In the genomic region with DNA sequence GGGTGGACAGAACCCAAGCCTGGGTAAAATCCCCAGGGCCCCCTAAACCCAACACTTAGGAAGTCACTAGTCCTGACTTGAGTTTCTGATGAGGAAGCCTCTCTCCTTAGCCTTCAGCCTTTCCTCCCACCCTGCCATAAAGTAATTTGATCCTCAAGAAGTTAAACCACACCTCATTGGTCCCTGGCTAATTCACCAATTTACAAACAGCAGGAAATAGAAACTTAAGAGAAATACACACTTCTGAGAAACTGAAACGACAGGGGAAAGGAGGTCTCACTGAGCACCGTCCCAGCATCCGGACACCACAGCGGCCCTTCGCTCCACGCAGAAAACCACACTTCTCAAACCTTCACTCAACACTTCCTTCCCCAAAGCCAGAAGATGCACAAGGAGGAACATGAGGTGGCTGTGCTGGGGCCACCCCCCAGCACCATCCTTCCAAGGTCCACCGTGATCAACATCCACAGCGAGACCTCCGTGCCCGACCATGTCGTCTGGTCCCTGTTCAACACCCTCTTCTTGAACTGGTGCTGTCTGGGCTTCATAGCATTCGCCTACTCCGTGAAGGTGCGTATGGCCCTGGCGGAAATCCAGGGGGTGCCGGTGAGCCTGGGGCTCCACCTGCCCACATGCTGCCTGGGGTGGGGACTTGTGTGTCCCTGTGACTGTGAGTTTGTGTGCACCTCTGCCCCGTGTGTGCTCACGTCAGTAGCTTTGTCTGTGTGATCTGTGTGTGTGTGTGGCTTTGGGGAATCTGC, we compare ENCODE assay signal across 1 cellular context.
TF ChIP-seq lines count a peak whose summit lies in the region.

A gene (plus strand): TSS at position 254 of the 761 bp plus-strand sequence. CDS start 131 bp downstream, at position 385.

TF ChIP-seq in H1, 55 proteins besides CTCF, POLR2A, EP300 and RAD21 (continued from another document):
- TF ChIP-seq SP4 (IDR thresholded peaks at IDR 0.05; ENCODE audit: low read length) (no peak), RNF2 (IDR thresholded peaks at IDR 0.05; ENCODE audit: borderline replicate concordance, low read depth, low read length, missing control alignments, poor library complexity, severe bottlenecking) (no peak), POLR2AphosphoS5 (IDR thresholded peaks at IDR 0.05; ENCODE audit: low read depth, low read length) (no peak)
